ENCODE assay signal across 24 cellular contexts in the genomic region with DNA sequence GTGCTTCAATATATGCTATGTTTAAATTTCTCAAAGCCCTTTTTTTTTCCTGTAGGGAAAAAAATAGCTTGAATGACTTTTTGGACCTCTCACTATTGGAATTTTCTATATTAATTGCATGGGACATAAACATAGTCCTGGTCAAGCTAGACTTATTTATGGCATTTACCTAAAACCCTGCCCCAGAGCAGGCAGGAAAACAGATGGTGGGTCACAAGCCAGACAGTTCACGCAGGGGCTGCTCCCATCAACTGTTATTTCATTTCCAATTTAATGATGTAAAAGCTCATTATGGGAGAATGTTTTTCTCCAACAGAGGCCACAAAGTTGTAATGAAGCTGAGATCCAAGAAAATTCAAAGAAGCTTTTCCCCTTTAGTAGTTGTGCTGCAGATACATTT.
"Had no signal": no experiment of that assay in that cellular context is flagged by ENCODE, and none has a peak within 500 bp of the region (broad histone marks: within the 10 kb centered on the region; RNA-seq: fewer than 3 reads in every experiment).

No MANE protein-coding gene starts in this region.

- H3K27me3 Mint-ChIP-seq: activated CD8-positive, alpha-beta T cell treated with anti-CD3 and anti-CD28 coated beads for 36 hours; activated naive CD8-positive, alpha-beta T cell treated with anti-CD3 and anti-CD28 coated beads, Interleukin-2, amount 10 ng/mL, durations not matched to agents 7 days and 5 days had no signal

- H3K4me3 ChIP-seq: adrenal gland, K562, Peyer's patch, SJCRH30 had no signal

- H3K36me3 Mint-ChIP-seq: activated naive CD8-positive, alpha-beta T cell treated with anti-CD3 and anti-CD28 coated beads, Interleukin-2, amount 10 ng/mL, durations not matched to agents 7 days and 5 days had no signal

- ATAC-seq: activated CD4-positive, CD25-positive, alpha-beta regulatory T cell treated with anti-CD3 and anti-CD28 coated beads, Interleukin-2, amount 50 U/mL, for 24 hours; activated CD8-positive, alpha-beta T cell treated with anti-CD3 and anti-CD28 coated beads for 36 hours; K562 had no signal

- H3K4me1 Mint-ChIP-seq: activated naive CD8-positive, alpha-beta T cell treated with anti-CD3 and anti-CD28 coated beads, Interleukin-2, amount 10 ng/mL, durations not matched to agents 7 days and 5 days had no signal

- H3K4me3 Mint-ChIP-seq: activated CD8-positive, alpha-beta T cell treated with anti-CD3 and anti-CD28 coated beads for 36 hours; activated naive CD8-positive, alpha-beta T cell treated with anti-CD3 and anti-CD28 coated beads, Interleukin-2, amount 10 ng/mL, durations not matched to agents 7 days and 5 days had no signal

- H3K36me3 ChIP-seq: adrenal gland, Peyer's patch, SJCRH30 had no signal

- H3K27me3 ChIP-seq: adrenal gland, Peyer's patch, SJCRH30 had no signal

- DNase-seq: activated CD4-positive, alpha-beta T cell treated with anti-CD3 and anti-CD28 coated beads for 4 hours; activated CD8-positive, alpha-beta memory T cell treated with anti-CD3 and anti-CD28 coated beads, Interleukin-2, amount 50 U/mL, for 4 hours; activated CD8-positive, alpha-beta T cell treated with anti-CD3 and anti-CD28 coated beads for 36 hours; activated naive CD4-positive, alpha-beta T cell treated with anti-CD3 and anti-CD28 coated beads, Interleukin-2, amount 50 U/mL, for 16 hours; activated naive CD8-positive, alpha-beta T cell treated with anti-CD3 and anti-CD28 coated beads, Interleukin-2, amount 10 ng/mL, durations not matched to agents 7 days and 5 days; activated T-cell treated with anti-CD3 and anti-CD28 coated beads, Interleukin-2, amount 50 U/mL, for 1 hour; adrenal gland; anterior cingulate cortex; Karpas-422; MM.1S; NCI-H1105 treated with DMSO at 0.1 percent for 48 hours; NCI-H1436 treated with DMSO at 0.1 percent for 48 hours; NCI-H1930; NCI-H2171 treated with DMSO at 0.1 percent for 48 hours; NCI-H226; NCI-H526; Peyer's patch; Right ventricle myocardium superior; SJCRH30; T-helper 2 cell; T1000 had no signal

- H3K27ac Mint-ChIP-seq: activated CD8-positive, alpha-beta T cell treated with anti-CD3 and anti-CD28 coated beads for 36 hours; activated naive CD8-positive, alpha-beta T cell treated with anti-CD3 and anti-CD28 coated beads, Interleukin-2, amount 10 ng/mL, durations not matched to agents 7 days and 5 days had no signal

- H3K27ac ChIP-seq: adrenal gland, Peyer's patch, RWPE1, SJCRH30 had no signal

- H3K9me3 ChIP-seq: adrenal gland, Peyer's patch, SJCRH30 had no signal
